Comparison of ENCODE assay signal across 29 cellular contexts in genomic region chrX:118770133-118770760, GRCh38. TPM values are rescaled to one million over a fixed set of nuclear protein-coding genes. Genes with fewer than 3 reads are reported as not detected.
"Had no signal": no experiment of that assay in that cellular context is flagged by ENCODE, and none has a peak within 500 bp of the region (broad histone marks: within the 10 kb centered on the region; RNA-seq: fewer than 3 reads in every experiment).

No MANE protein-coding gene starts in this region.

- DNase-seq: IMR-90, Karpas-422, KG1, MG63, NCI-H1092, NCI-H1105 treated with DMSO at 0.1 percent for 48 hours, NCI-H1417 treated with DMSO at 0.1 percent for 48 hours, NCI-H146, NCI-H1694 treated with DMSO at 0.1 percent for 48 hours, NCI-H1930, NCI-H2081, NCI-H2171, NCI-H226, NCI-H446, NCI-H510A, NCI-H524 treated with DMSO at 0.1 percent for 48 hours, NCI-H69, NCI-H774, PC-3, Peyer's patch, Right ventricle myocardium superior, SIG-M5, SK-N-SH, SW 1271 had no signal

- H3K4me3 ChIP-seq: MG63, Peyer's patch, SJSA1 had no signal

- H3K4me1 ChIP-seq: Peyer's patch, SJSA1 had no signal

- H3K27ac ChIP-seq: Peyer's patch, SJSA1 had no signal

- ATAC-seq: HepG2, PC-3 had no signal

- H3K9ac ChIP-seq: SK-N-SH had no signal

- H3K4me2 ChIP-seq: SK-N-SH had no signal

- H3K36me3 ChIP-seq: MG63, SJSA1 had no signal

- H3K27me3 ChIP-seq: MG63, Peyer's patch, SJSA1 had no signal

- H3K9me3 ChIP-seq: MG63, Peyer's patch, SJSA1, SK-N-SH had no signal

RNA-seq across cellular contexts. Expression of gene IL13RA1, which starts 42.8 kb away (rescaled TPM):
- total RNA-seq: OCI-LY7 had no signal

RNA-seq across cellular contexts. Expression of gene ZCCHC12, which starts 53.4 kb away (rescaled TPM):
- total RNA-seq: HT1080, OCI-LY7, Peyer's patch, Right ventricle myocardium superior, RPMI7951, SJSA1 had no signal
